Comparison of ENCODE assay signal across 24 cellular contexts in genomic region chr10:13356392-13356791, GRCh38.
"Had no signal": no experiment of that assay in that cellular context is flagged by ENCODE, and none has a peak within 500 bp of the region (broad histone marks: within the 10 kb centered on the region; RNA-seq: fewer than 3 reads in every experiment).

No MANE protein-coding gene starts in this region.

- H3K27ac ChIP-seq: RWPE1 had no signal

- H3K9me3 Mint-ChIP-seq: IgD-negative memory B cell had no signal

- H3K36me3 Mint-ChIP-seq: IgD-negative memory B cell had no signal

- H3K4me3 Mint-ChIP-seq: IgD-negative memory B cell had no signal

- H3K9ac ChIP-seq: SK-N-SH had no signal

- H3K4me2 ChIP-seq: SK-N-SH had no signal

- DNase-seq: KBM-7; MV-4-11; NCI-H1048; NCI-H1105; NCI-H1417; NCI-H1436 treated with DMSO at 0.1 percent for 48 hours; NCI-H1694; NCI-H187 treated with DMSO at 0.1 percent for 48 hours; NCI-H2029 treated with DMSO at 0.1 percent for 48 hours; NCI-H2171 treated with DMSO at 0.1 percent for 48 hours; NCI-H345; NCI-H446 treated with DMSO at 0.1 percent for 48 hours; NCI-H510A treated with DMSO at 0.1 percent for 48 hours; NCI-H526 treated with DMSO at 0.1 percent for 48 hours; NCI-H748 treated with DMSO at 0.1 percent for 48 hours; NK-92 treated with Interleukin-12 subunit alpha and Interleukin-12 subunit beta, amount 100 ng/mL, for 24 hours; PC-3; SHP77; SK-N-SH; SW 1271 had no signal

- ATAC-seq: HepG2, Panc1, PC-3 had no signal

- H3K27ac Mint-ChIP-seq: IgD-negative memory B cell had no signal

- H3K9me3 ChIP-seq: SK-N-SH had no signal

- FAIRE-seq: HepG2 had no signal
